In genomic region chr4:15754323-15754722, GRCh38 we compare ENCODE assay signal across 10 cellular contexts. TPM values are rescaled to one million over a fixed set of nuclear protein-coding genes. Genes with fewer than 3 reads are reported as not detected.
A peak's percentile ranks its signal among the peaks of the same experiment; 100 is the strongest.
DNase-seq lines count a peak whose midpoint lies in the region; ATAC-seq, FAIRE-seq and TF ChIP-seq lines count a peak whose summit lies in the region.
"Had no signal": no experiment of that assay in that cellular context is flagged by ENCODE, and none has a peak within 500 bp of the region (broad histone marks: within the 10 kb centered on the region; RNA-seq: fewer than 3 reads in every experiment).

No MANE protein-coding gene starts in this region.

- ATAC-seq in GM12878 (0 out of 3 replicates have a peak, but pooled peaks have one; percentile 11), HG02798 (IDR thresholded peaks at IDR 0.05; ENCODE audit: poor library complexity, unreplicated experiment) (no peak), HG02884 (IDR thresholded peaks at IDR 0.05; ENCODE audit: unreplicated experiment) (no peak)

- no peaks in the 10 kb centered on the region for H3K36me3 ChIP-seq in GM12878 (ENCODE audit: control insufficient read depth in 2 of 2, insufficient read depth in 2 of 2, low read length in 1 of 2)

- TF ChIP-seq CTCF in GM12878 (IDR thresholded peaks at IDR 0.05 in 2 of 3, conservative IDR thresholded peaks at IDR 0.05 in 1 of 3; ENCODE audit: control insufficient read depth in 2 of 3, extremely low read depth in 1 of 3, insufficient read depth in 1 of 3, low read depth in 3 of 3, low read length in 3 of 3): no peak

- RAD21 ChIA-PET in GM12878 (lab: Charles Lee; ENCODE audit: unreplicated experiment): interaction anchor here (0.9 to 2.0 kb wide), 3 partner anchors 16 to 511 kb away, joined by 3 to 4 read pairs (median 4); no protein-coding TSS in a partner anchor

- no peak overlapping the region for H3K27ac ChIP-seq in GM12878 (ENCODE audit: control insufficient read depth, insufficient read depth)

- no peak overlapping the region for H3K4me2 ChIP-seq in GM12878 (ENCODE audit: control insufficient read depth, insufficient read depth)

- CTCF ChIA-PET in GM12878 (lab: Yijun Ruan, JAX): interaction anchor here (1.3 to 4.4 kb wide), 4 partner anchors 9 to 26 kb away, joined by 3 to 33 read pairs (median 13); no protein-coding TSS in a partner anchor

- H4K20me1 ChIP-seq in GM12878 (ENCODE audit: control insufficient read depth, insufficient read depth): no peaks in the 10 kb centered on the region

- TF ChIP-seq EP300 in GM12878 (IDR thresholded peaks at IDR 0.05; ENCODE audit: borderline replicate concordance in 1 of 2, control insufficient read depth in 1 of 2, low read depth in 2 of 2, low read length in 2 of 2): no peak

- POLR2A ChIA-PET in GM12878 (lab: Charles Lee): interaction anchor here (0.5 kb wide), 1 partner anchor 117 kb away, joined by 3 read pairs; no protein-coding TSS in a partner anchor

- peak; percentile 30 for DNase-seq in NK-92 treated with Interleukin-12 subunit alpha and Interleukin-12 subunit beta, amount 100 ng/mL, for 24 hours (lab: John Stamatoyannopoulos, UW)
- no peak for DNase-seq in NK-92 (lab: John Stamatoyannopoulos, UW; ENCODE audit: unreplicated experiment)
- peak; percentile 23 for DNase-seq in T-helper 9 cell
- no peak for DNase-seq in GM12878 (ENCODE audit: low read depth, low spot score)
- DNase-seq in stimulated activated CD4-positive, alpha-beta T cell treated with anti-CD3 and anti-CD28 coated beads, Interleukin-4, amount 100 ng/mL, for 1 hour: peak; percentile 33
- DNase-seq in AG08396 (ENCODE audit: low spot score): no peak
- DNase-seq: NCI-H524 treated with DMSO at 0.1 percent for 48 hours had no signal

- no TSS peak for BruUV-seq in GM12878 (replicated peaks; lab: Mats Ljungman, UMichigan)

- in situ Hi-C loops in GM12878 (cut with MboI): no loop called here

- no peak for FAIRE-seq in GM12878 (lab: Jason Lieb, UNC)
- FAIRE-seq: A204.1 had no signal

- H3K4me1 ChIP-seq in GM12878 (ENCODE audit: control insufficient read depth, insufficient read depth, low read length): peaks cover 18% of the 10 kb centered on the region

- no peak for TF ChIP-seq POLR2A in GM12878 (IDR thresholded peaks at IDR 0.05; ENCODE audit: low read depth, low read length)

- no peaks in the 10 kb centered on the region for H3K79me2 ChIP-seq in GM12878 (ENCODE audit: control insufficient read depth, insufficient read depth, low read length)

- TF ChIP-seq RAD21 in GM12878 (IDR thresholded peaks at IDR 0.05; ENCODE audit: insufficient read depth, low read depth, low read length): no peak

- intact Hi-C loops in GM12878 (cut with micrococcal nuclease; ENCODE audit: unreplicated experiment): no loop called here

- H3K27me3 ChIP-seq in GM12878 (replicated peaks in 1 of 2; ENCODE audit: control insufficient read depth in 2 of 2, insufficient read depth in 2 of 2, low read length in 1 of 2): no peaks in the 10 kb centered on the region

- H3K9me3 ChIP-seq in GM12878 (replicated peaks; ENCODE audit: control insufficient read depth, insufficient read depth, low read length): no peaks in the 10 kb centered on the region; the same call in 2 of the 3 replicates

- 63% methylated on average over 4 of the region's 4 CpGs for WGBS in GM12878 (ENCODE audit: insufficient coverage, insufficient replicate concordance, low lambda C conversion rate, missing lambda C conversion rate)

- H3K9ac ChIP-seq in GM12878 (ENCODE audit: control insufficient read depth, insufficient read depth, low read length): no peak overlapping the region

- no peak overlapping the region for H3K4me3 ChIP-seq in GM12878

- SMC1A ChIA-PET in GM12878 (lab: Charles Lee; ENCODE audit: uncharacterized antibody, unreplicated experiment): interaction anchor here (1.1 to 6.2 kb wide), 6 partner anchors 12 to 51 kb away, joined by 3 to 83 read pairs (median 6); no protein-coding TSS in a partner anchor

- no peak overlapping the region for H2AFZ ChIP-seq in GM12878 (ENCODE audit: control insufficient read depth, low read depth, low read length)

TF ChIP-seq in GM12878, 131 proteins besides CTCF, POLR2A, EP300 and RAD21:
- no peak for TF ChIP-seq SRF (IDR thresholded peaks at IDR 0.05; ENCODE audit: low read depth in 2 of 2, low read length in 2 of 2)
- TF ChIP-seq NR2C1 (IDR thresholded peaks at IDR 0.05): no peak
- no peak for TF ChIP-seq STAT3 (IDR thresholded peaks at IDR 0.05; ENCODE audit: low read depth, low read length)
- no peak for TF ChIP-seq HDAC6 (IDR thresholded peaks at IDR 0.05; ENCODE audit: unreplicated experiment)
- TF ChIP-seq, protein P1, sequence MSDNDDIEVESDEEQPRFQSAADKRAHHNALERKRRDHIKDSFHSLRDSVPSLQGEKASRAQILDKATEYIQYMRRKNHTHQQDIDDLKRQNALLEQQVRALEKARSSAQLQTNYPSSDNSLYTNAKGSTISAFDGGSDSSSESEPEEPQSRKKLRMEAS (IDR thresholded peaks at IDR 0.05; ENCODE audit: low read depth, low read length): no peak
- no peak for TF ChIP-seq WRNIP1 (IDR thresholded peaks at IDR 0.05; ENCODE audit: borderline replicate concordance, low read depth, low read length)
- no peak for TF ChIP-seq SUPT20H (IDR thresholded peaks at IDR 0.05; ENCODE audit: borderline replicate concordance, control insufficient read depth, low read depth, low read length)
- no peak for TF ChIP-seq SPI1 (IDR thresholded peaks at IDR 0.05; ENCODE audit: borderline replicate concordance, insufficient read depth, low read depth, low read length)
- no peak for TF ChIP-seq RCOR1 (conservative IDR thresholded peaks at IDR 0.05; ENCODE audit: low read depth, low read length)
- no peak for TF ChIP-seq MTA2 (IDR thresholded peaks at IDR 0.05; ENCODE audit: low read depth)
- no peak for TF ChIP-seq POLR2AphosphoS5 (IDR thresholded peaks at IDR 0.05; ENCODE audit: low read length)
- no peak for TF ChIP-seq IKZF1 (conservative IDR thresholded peaks at IDR 0.05)
- TF ChIP-seq KAT2A (conservative IDR thresholded peaks at IDR 0.05; ENCODE audit: control insufficient read depth, low read depth, low read length): no peak
- TF ChIP-seq CEBPB (IDR thresholded peaks at IDR 0.05; ENCODE audit: borderline replicate concordance in 1 of 2, low read depth in 2 of 2, low read length in 2 of 2): no peak
- TF ChIP-seq RELA (IDR thresholded peaks at IDR 0.05; ENCODE audit: borderline replicate concordance, partially characterized antibody): no peak

RNA-seq across cellular contexts. Expression of gene CD38, which starts 23.8 kb away (rescaled TPM):
- 191 and 195 TPM in 2 replicates for total RNA-seq in GM12878 (2013; cell fraction: nucleolus; rRNA removed)
- total RNA-seq in GM12878 (2014; rRNA removed) (9.0 and 13.0 TPM in 2 replicates), GM12878 (2014; rRNA removed; fragmentation: Illumina TruSeq; extraction: Trizol) (11.9 TPM in 2 replicates), GM12878 (2021) (18.0 and 19.0 TPM in 2 replicates)
- 40.1 TPM for polyA plus RNA-seq in GM12878 (2011; ENCODE audit: low read depth)
- polyA plus RNA-seq in GM12878 (2011; rRNA removed) (38.3 and 39.8 TPM in 2 replicates), GM12878 (2014; fragmentation: Illumina TruSeq; extraction: Trizol) (12.4 and 20.4 TPM in 2 replicates), GM12878 (2014; fragmentation: Nextera tagmentation; extraction: Ambion mirVana) (1 to 10 TPM; 3.5 to 4.8 TPM), GM12878 (2014; rRNA removed) (11.9 and 13.0 TPM in 2 replicates), GM12878 (2016; fragmentation: Nextera tagmentation; extraction: Ambion mirVana) (10 to 100 TPM; 16.0 to 19.4 TPM)
- 21.4 and 21.9 TPM in 2 replicates for polyA plus RNA-seq in GM12878 (2011; cell fraction: cytosol; rRNA removed)
- polyA plus RNA-seq in GM12878 (2011; cell fraction: nucleus; rRNA removed): 50.6 and 53.0 TPM in 2 replicates
- polyA plus RNA-seq in GM12878 (2012): 10.8 and 20.0 TPM in 2 replicates
- polyA minus RNA-seq in GM12878 (2011; rRNA and poly(A)+ RNA removed): 37.9 and 44.6 TPM in 2 replicates
- polyA minus RNA-seq in GM12878 (2011; cell fraction: cytosol; rRNA and poly(A)+ RNA removed): 8.8 and 10.8 TPM in 2 replicates
- polyA minus RNA-seq in GM12878 (2011; cell fraction: nucleus; rRNA and poly(A)+ RNA removed): 51.5 and 69.2 TPM in 2 replicates

RNA-seq across cellular contexts. Expression of gene BST1, which starts 51.5 kb away (rescaled TPM):
- not detected in 2 replicates for total RNA-seq in GM12878 (2013; cell fraction: nucleolus; rRNA removed)
- total RNA-seq in GM12878 (2014; rRNA removed): 0.11 TPM in 1 of 2 replicates, not detected in the other
- 0.31 TPM in 1 of 2 replicates, not detected in the other for total RNA-seq in GM12878 (2014; rRNA removed; fragmentation: Illumina TruSeq; extraction: Trizol)
- 0.31 and 0.32 TPM in 2 replicates for total RNA-seq in GM12878 (2021)
- polyA plus RNA-seq in GM12878 (2011; ENCODE audit: low read depth): not detected
- polyA plus RNA-seq in GM12878 (2011; rRNA removed): 0.04 TPM in 1 of 2 replicates, not detected in the other
- 0.03 and 0.07 TPM in 2 replicates for polyA plus RNA-seq in GM12878 (2011; cell fraction: cytosol; rRNA removed)
- not detected in 2 replicates for polyA plus RNA-seq in GM12878 (2011; cell fraction: nucleus; rRNA removed)
- 0.07 TPM in 1 of 2 replicates, not detected in the other for polyA plus RNA-seq in GM12878 (2012)
- 0.25 TPM in 1 of 2 replicates, not detected in the other for polyA plus RNA-seq in GM12878 (2014; fragmentation: Illumina TruSeq; extraction: Trizol)
- under 1 TPM; 0.09 to 0.10 TPM for polyA plus RNA-seq in GM12878 (2014; fragmentation: Nextera tagmentation; extraction: Ambion mirVana)
- 0.08 TPM in 1 of 2 replicates, not detected in the other for polyA plus RNA-seq in GM12878 (2014; rRNA removed)
- under 1 TPM; 0.11 to 0.42 TPM for polyA plus RNA-seq in GM12878 (2016; fragmentation: Nextera tagmentation; extraction: Ambion mirVana)
- polyA minus RNA-seq in GM12878 (2011; rRNA and poly(A)+ RNA removed): not detected in 2 replicates
- not detected in 2 replicates for polyA minus RNA-seq in GM12878 (2011; cell fraction: cytosol; rRNA and poly(A)+ RNA removed)
- polyA minus RNA-seq in GM12878 (2011; cell fraction: nucleus; rRNA and poly(A)+ RNA removed): not detected in 2 replicates

Comparison
In these comparisons a context has a peak if more than half of its experiments do, and no peak if none do; other contexts are left out.
1. DNase-seq: peak in NK-92 treated with Interleukin-12 subunit alpha and Interleukin-12 subunit beta, amount 100 ng/mL, for 24 hours (single experiment), T-helper 9 cell (single experiment) and stimulated activated CD4-positive, alpha-beta T cell treated with anti-CD3 and anti-CD28 coated beads, Interleukin-4, amount 100 ng/mL, for 1 hour (single experiment); none in NK-92 (single experiment), GM12878 (single experiment) and AG08396 (single experiment).